8 cellular contexts compared by ENCODE assay signal in genomic region chr1:64471218-64471719, GRCh38. TPM values are rescaled to one million over a fixed set of nuclear protein-coding genes. Genes with fewer than 3 reads are reported as not detected.
DNase-seq lines count a peak whose midpoint lies in the region; ATAC-seq and TF ChIP-seq lines count a peak whose summit lies in the region.

No MANE protein-coding gene starts in this region.

- no peaks in the 10 kb centered on the region for H3K9me3 Mint-ChIP-seq in activated naive CD8-positive, alpha-beta T cell treated with anti-CD3 and anti-CD28 coated beads for 36 hours

- H2BK120ac ChIP-seq in IMR-90 (ENCODE audit: low read depth, low read length): no peak overlapping the region

- DNase-seq in BE2C (peak; percentile 50), IMR-90 (no peak), right cardiac atrium (peak; percentile 38 to 78 (median 74)), psoas muscle (peak; percentile 44 to 71)
- DNase-seq in activated naive CD8-positive, alpha-beta T cell treated with anti-CD3 and anti-CD28 coated beads for 36 hours: peak; percentile 43
- DNase-seq in activated CD4-positive, CD25-positive, alpha-beta regulatory T cell (lab: John Stamatoyannopoulos, UW): no peak

- H2BK15ac ChIP-seq in IMR-90 (ENCODE audit: low read depth, low read length): no peak overlapping the region

- TF ChIP-seq CTCF in BE2C (IDR thresholded peaks at IDR 0.05; ENCODE audit: low read depth, low read length) (no peak), IMR-90 (conservative IDR thresholded peaks at IDR 0.05; ENCODE audit: low read depth, low read length) (no peak), psoas muscle (IDR thresholded peaks at IDR 0.05) (no peak)

- intact Hi-C loops in IMR-90 (cut with micrococcal nuclease) (no loop called here), right cardiac atrium (cut with DNase I) (loop anchor here (5.0 to 10.0 kb wide), 4 partner anchors 74 to 204 kb away; no protein-coding TSS in a partner anchor), psoas muscle (cut with DNase I) (loop anchor here (2.0 to 10.0 kb wide), 5 partner anchors 146 to 364 kb away; no protein-coding TSS in a partner anchor)

- H3K23ac ChIP-seq in IMR-90 (ENCODE audit: low read depth, low read length): peak overlapping the region; percentile 78

- peak overlapping the region; percentile 35; the same call in 1 of the 2 replicates for H3K9ac ChIP-seq in IMR-90 (ENCODE audit: low read depth, low read length)

- H3K4me3 ChIP-seq in BE2C (ENCODE audit: low read depth, low read length) (peak overlapping the region; percentile 64), IMR-90 (ENCODE audit: insufficient read depth, low read depth, low read length) (peak overlapping the region; percentile 80), right cardiac atrium (ENCODE audit: low read length) (peak overlapping the region; percentile 77), psoas muscle (peak overlapping the region; percentile 91)

- no peaks in the 10 kb centered on the region for H3K9me3 ChIP-seq in BE2C
- H3K9me3 ChIP-seq in IMR-90 (ENCODE audit: control insufficient read depth, insufficient read depth, low read length): no peaks in the 10 kb centered on the region
- H3K9me3 ChIP-seq in right cardiac atrium (ENCODE audit: control insufficient read depth, low read length): no peaks in the 10 kb centered on the region
- no peaks in the 10 kb centered on the region for H3K9me3 ChIP-seq in psoas muscle

- H3K4me3 Mint-ChIP-seq in activated naive CD8-positive, alpha-beta T cell treated with anti-CD3 and anti-CD28 coated beads for 36 hours: peak overlapping the region; percentile 93

- peak overlapping the region; percentile 23 for H2AK9ac ChIP-seq in IMR-90 (replicated peaks; ENCODE audit: low read depth, low read length, poor library complexity)

- peaks cover 24% of the 10 kb centered on the region for H3K4me1 Mint-ChIP-seq in activated naive CD8-positive, alpha-beta T cell treated with anti-CD3 and anti-CD28 coated beads for 36 hours

- H2BK20ac ChIP-seq in IMR-90 (ENCODE audit: low read depth, low read length): 0 out of 2 replicates have a peak overlapping the region, but pooled peaks have one; percentile 14

- in situ Hi-C loops in IMR-90 (cut with MboI; ENCODE audit: low sequenced_read_pairs): no loop called here

- H3K36me3 ChIP-seq in BE2C: no peaks in the 10 kb centered on the region
- H3K36me3 ChIP-seq in IMR-90 (ENCODE audit: control insufficient read depth, insufficient read depth, low read length): no peaks in the 10 kb centered on the region
- H3K36me3 ChIP-seq in psoas muscle (ENCODE audit: insufficient read depth in 1 of 2, low read depth in 1 of 2): no peaks in the 10 kb centered on the region

- H4K8ac ChIP-seq in IMR-90 (ENCODE audit: low read depth in 2 of 2, low read length in 2 of 2): peak overlapping the region in 1 of 2 experiments; percentile 60; a peak in 1 of 4 replicates

- H4K5ac ChIP-seq in IMR-90 (ENCODE audit: low read depth, low read length): no peak overlapping the region

- H3K27ac ChIP-seq in IMR-90 (ENCODE audit: insufficient read depth, low read length) (no peak overlapping the region), right cardiac atrium (ENCODE audit: low read length) (peak overlapping the region; percentile 10), psoas muscle (no peak overlapping the region)

- no peaks in the 10 kb centered on the region for H3K36me3 Mint-ChIP-seq in activated naive CD8-positive, alpha-beta T cell treated with anti-CD3 and anti-CD28 coated beads for 36 hours

- TF ChIP-seq RAD21 in IMR-90 (IDR thresholded peaks at IDR 0.05; ENCODE audit: low read length): no peak

- no TSS peak for BruUV-seq in IMR-90 (replicated peaks; lab: Mats Ljungman, UMichigan)

- peaks cover 40% of the 10 kb centered on the region for H3K27me3 Mint-ChIP-seq in activated naive CD8-positive, alpha-beta T cell treated with anti-CD3 and anti-CD28 coated beads for 36 hours

- H2AFZ ChIP-seq in IMR-90 (replicated peaks; ENCODE audit: low read length, poor library complexity): peak overlapping the region; percentile 94

- H3K79me1 ChIP-seq in IMR-90 (ENCODE audit: low read depth in 1 of 2, low read length in 2 of 2): peaks cover 0 to 17% of the 10 kb centered on the region in 2 experiments; a peak in 2 of 4 replicates

- peak overlapping the region; percentile 57 for H3K4me2 ChIP-seq in IMR-90 (ENCODE audit: low read depth, low read length)

- CTCF ChIA-PET in IMR-90 (lab: Yijun Ruan, JAX): no interaction called here

- H3K18ac ChIP-seq in IMR-90 (ENCODE audit: low read depth, low read length): no peak overlapping the region

- H3K4ac ChIP-seq in IMR-90 (ENCODE audit: low read depth, low read length): peak overlapping the region; percentile 4; the same call in 1 of the 2 replicates

- ATAC-seq in IMR-90 (ENCODE audit: low read depth) (peak; percentile 53), right cardiac atrium (peak; percentile 56 to 65), psoas muscle (peak; percentile 45 to 65 (median 55)), GM18520 (IDR thresholded peaks at IDR 0.05; ENCODE audit: unreplicated experiment) (no peak), GM18858 (IDR thresholded peaks at IDR 0.05; ENCODE audit: unreplicated experiment) (no peak)

- no peaks in the 10 kb centered on the region for H4K20me1 ChIP-seq in IMR-90 (ENCODE audit: insufficient read depth, low read length)

- no peak overlapping the region for H2AK5ac ChIP-seq in IMR-90 (ENCODE audit: low read depth, low read length)

- H3K27ac Mint-ChIP-seq in activated naive CD8-positive, alpha-beta T cell treated with anti-CD3 and anti-CD28 coated beads for 36 hours: peak overlapping the region; percentile 80

- 0 out of 2 replicates have a peak, but pooled peaks cover 10% of the 10 kb centered on the region for H3K9me1 ChIP-seq in IMR-90 (ENCODE audit: insufficient read depth, low read length)

- POLR2A ChIA-PET in IMR-90 (lab: Charles Lee; ENCODE audit: unreplicated experiment): no interaction called here

- dilution Hi-C loops in IMR-90 (cut with HindIII; ENCODE audit: low sequenced_read_pairs, unreplicated experiment): no loop called here

- H3K56ac ChIP-seq in IMR-90 (ENCODE audit: extremely low read depth, insufficient read depth, low read length): no peak overlapping the region

- H4K91ac ChIP-seq in IMR-90 (ENCODE audit: insufficient read depth, low read depth, low read length): no peak overlapping the region

- no peak overlapping the region for H2BK5ac ChIP-seq in IMR-90 (ENCODE audit: low read depth, low read length, poor library complexity, severe bottlenecking)

- H3K14ac ChIP-seq in IMR-90 (replicated peaks; ENCODE audit: low read depth, low read length): peak overlapping the region; percentile 44; the same call in 1 of the 2 replicates

- H3K27me3 ChIP-seq in BE2C: no peaks in the 10 kb centered on the region
- peaks cover 15% of the 10 kb centered on the region for H3K27me3 ChIP-seq in IMR-90 (ENCODE audit: control insufficient read depth, insufficient read depth, low read length)
- no peaks in the 10 kb centered on the region for H3K27me3 ChIP-seq in right cardiac atrium (ENCODE audit: control insufficient read depth, insufficient read depth)
- no peaks in the 10 kb centered on the region for H3K27me3 ChIP-seq in psoas muscle (ENCODE audit: insufficient read depth in 3 of 3, low read length in 2 of 3)

- H3K4me1 ChIP-seq in BE2C: peaks cover 4% of the 10 kb centered on the region; the same call in 1 of the 2 replicates
- peaks cover 5% of the 10 kb centered on the region; the same call in 1 of the 2 replicates for H3K4me1 ChIP-seq in IMR-90 (ENCODE audit: control insufficient read depth, insufficient read depth, low read length)
- H3K4me1 ChIP-seq in right cardiac atrium (ENCODE audit: control insufficient read depth, insufficient read depth, low read length): peaks cover 6% of the 10 kb centered on the region
- peaks cover 10% of the 10 kb centered on the region for H3K4me1 ChIP-seq in psoas muscle

- no peak for TF ChIP-seq POLR2A in IMR-90 (IDR thresholded peaks at IDR 0.05; ENCODE audit: low read depth, low read length)

- 0% methylated on average over 14 of the region's 35 CpGs; no CpG with 5 or more reads in 1 of the 2 experiments for WGBS in IMR-90 (ENCODE audit: extremely low coverage in 2 of 2, insufficient read length in 1 of 2), 2 experiments
- 2% methylated on average over 35 of the region's 35 CpGs for WGBS in right cardiac atrium
- 2 to 3% (median 2%) methylated on average over 34 to 35 of the region's 35 CpGs for WGBS in psoas muscle, 3 donors

TF ChIP-seq in IMR-90, 13 proteins besides CTCF, POLR2A, EP300 and RAD21 (continues in another document):
- TF ChIP-seq RCOR1 (IDR thresholded peaks at IDR 0.05; ENCODE audit: insufficient replicate concordance, low read length) (no peak), FOS (IDR thresholded peaks at IDR 0.05; ENCODE audit: low read depth, low read length) (no peak), CHD1 (IDR thresholded peaks at IDR 0.05; ENCODE audit: low read depth, low read length) (no peak), NFE2L2 (IDR thresholded peaks at IDR 0.05; ENCODE audit: low read depth, low read length) (no peak), CEBPB (IDR thresholded peaks at IDR 0.05; ENCODE audit: low read depth, low read length) (no peak), RFX5 (IDR thresholded peaks at IDR 0.05; ENCODE audit: low read depth, low read length) (no peak), MXI1 (IDR thresholded peaks at IDR 0.05; ENCODE audit: borderline replicate concordance, low read depth, low read length) (no peak), BHLHE40 (IDR thresholded peaks at IDR 0.05; ENCODE audit: low read depth, low read length) (no peak), USF2 (IDR thresholded peaks at IDR 0.05; ENCODE audit: low read depth, low read length) (no peak), MAZ (IDR thresholded peaks at IDR 0.05; ENCODE audit: borderline replicate concordance, low read depth, low read length) (no peak; the same call in 1 of the 2 replicates), MAFK (IDR thresholded peaks at IDR 0.05; ENCODE audit: low read depth, low read length) (no peak)

RNA-seq across cellular contexts. Expression of gene CACHD1, which starts 1.3 kb away (rescaled TPM):
- polyA plus RNA-seq in BE2C (2012; ENCODE audit: insufficient read depth, insufficient read length, low read depth): 4.8 TPM
- 5.6 and 5.9 TPM in 2 replicates for total RNA-seq in IMR-90 (2012; rRNA removed)
- 2.5 and 2.9 TPM in 2 replicates for polyA plus RNA-seq in IMR-90 (2012; rRNA removed)
- polyA plus RNA-seq in IMR-90 (2012; cell fraction: cytosol; rRNA removed): 1.0 TPM in 2 replicates
- 1.2 and 3.7 TPM in 2 replicates for polyA plus RNA-seq in IMR-90 (2012; cell fraction: nucleus; rRNA removed; ENCODE audit: low replicate concordance)
- total RNA-seq in activated naive CD8-positive, alpha-beta T cell treated with anti-CD3 and anti-CD28 coated beads for 36 hours: 1 to 10 TPM; 3.3 to 3.4 TPM
- 1 to 10 TPM; 2.5 to 6.4 (median 3.7) TPM for total RNA-seq in right cardiac atrium
- polyA plus RNA-seq in right cardiac atrium: 1.6 TPM
- 1 to 10 TPM; 2.1 to 5.8 (median 4.1) TPM for total RNA-seq in psoas muscle
- 1 to 10 TPM; 1.1 to 1.4 (median 1.1) TPM for polyA plus RNA-seq in psoas muscle

Comparison
In these comparisons a context has a peak if more than half of its experiments do, and no peak if none do; other contexts are left out.
1. DNase-seq: peak in BE2C (single experiment), activated naive CD8-positive, alpha-beta T cell treated with anti-CD3 and anti-CD28 coated beads for 36 hours (single experiment), right cardiac atrium (3 of 3) and psoas muscle (2 of 2); none in IMR-90 (single experiment) and activated CD4-positive, CD25-positive, alpha-beta regulatory T cell (0 of 4).
2. ATAC-seq: peak in IMR-90 (single experiment), right cardiac atrium (2 of 2) and psoas muscle (4 of 4); none in GM18520 (single experiment) and GM18858 (single experiment).
3. Peak in every context shown above with its lines, with median percentiles within 50 percentile points of each other: H3K4me3 ChIP-seq.